ENCODE assay signal across 1 cellular context in genomic region chr3:63809607-63810006, GRCh38.
TF ChIP-seq lines count a peak whose summit lies in the region.

No MANE protein-coding gene starts in this region.

TF ChIP-seq in SK-N-SH treated with all-trans-retinoic acid at 6 μM for 48 hours, 23 proteins besides CTCF, POLR2A, EP300 and RAD21 (continued from another document):
- TF ChIP-seq POU6F1 (CRISPR knock-in tag; IDR thresholded peaks at IDR 0.05; ENCODE audit: borderline replicate concordance, low read depth) (no peak), SNAI2 (CRISPR knock-in tag; IDR thresholded peaks at IDR 0.05) (no peak), ZC3H10 (CRISPR knock-in tag; IDR thresholded peaks at IDR 0.05) (no peak)
